Comparison of ENCODE assay signal across 7 cellular contexts in genomic region chr14:93219103-93219726, GRCh38. TPM values are rescaled to one million over a fixed set of nuclear protein-coding genes. Genes with fewer than 3 reads are reported as not detected.
A peak's percentile ranks its signal among the peaks of the same experiment; 100 is the strongest.
DNase-seq lines count a peak whose midpoint lies in the region; ATAC-seq and TF ChIP-seq lines count a peak whose summit lies in the region.

No MANE protein-coding gene starts in this region.

- no peaks in the 10 kb centered on the region for H3K9me3 ChIP-seq in neuronal stem cell (replicated peaks in 1 of 2; ENCODE audit: control insufficient read depth in 2 of 2, insufficient read depth in 1 of 2, low read depth in 1 of 2, low read length in 2 of 2)

- H2AFZ ChIP-seq in neuronal stem cell (ENCODE audit: low read length), result no peak overlapping the region

- H3K27me3 ChIP-seq in H7 (ENCODE audit: control insufficient read depth, insufficient read depth, low read length), result no peaks in the 10 kb centered on the region
- H3K27me3 ChIP-seq in neuronal stem cell (ENCODE audit: control insufficient read depth in 3 of 3, insufficient read depth in 3 of 3, low read depth in 1 of 3, low read length in 3 of 3), result no peaks in the 10 kb centered on the region

- no peak overlapping the region for H3K9ac ChIP-seq in neuronal stem cell (ENCODE audit: low read depth, low read length, poor library complexity)

- no peaks in the 10 kb centered on the region for H3K79me1 ChIP-seq in neuronal stem cell (ENCODE audit: low read depth, low read length)

- no peak overlapping the region for H3K4me2 ChIP-seq in neuronal stem cell (ENCODE audit: insufficient read depth, low read length, poor library complexity, severe bottlenecking)

- no peak overlapping the region for H3K23ac ChIP-seq in neuronal stem cell (ENCODE audit: low read depth, low read length, poor library complexity)

- no peak overlapping the region for H2BK15ac ChIP-seq in neuronal stem cell (ENCODE audit: low read length)

- DNase-seq in EL (peak; percentile 47), H7 (peak; percentile 64), NCI-H2081 treated with DMSO at 0.1 percent for 48 hours (lab: John Stamatoyannopoulos, UW) (peak; percentile 31), epithelial cell of proximal tubule (ENCODE audit: low read depth) (peak; percentile 22), neuronal stem cell (ENCODE audit: low spot score) (peak; percentile 5)

- no peak overlapping the region for H3K14ac ChIP-seq in neuronal stem cell (ENCODE audit: low read length)

- no peak overlapping the region for H2BK120ac ChIP-seq in neuronal stem cell (ENCODE audit: low read depth, low read length)

- ATAC-seq in GM19452 (IDR thresholded peaks at IDR 0.05; ENCODE audit: unreplicated experiment), result no peak

- H3K27ac ChIP-seq in VCaP (no peak overlapping the region), neuronal stem cell (replicated peaks; ENCODE audit: low read length) (no peak overlapping the region)

- no peak overlapping the region for H3K4ac ChIP-seq in neuronal stem cell (ENCODE audit: low read length)

- no peak overlapping the region for H4K91ac ChIP-seq in neuronal stem cell (ENCODE audit: low read depth, low read length, poor library complexity)

- peak; percentile 83 for TF ChIP-seq CTCF in VCaP (conservative IDR thresholded peaks at IDR 0.05)
- peak; percentile 85 for TF ChIP-seq CTCF in epithelial cell of proximal tubule (conservative IDR thresholded peaks at IDR 0.05; ENCODE audit: low read depth, low read length)

- WGBS in neuronal stem cell (ENCODE audit: extremely low coverage in 2 of 2, insufficient read length in 2 of 2, insufficient replicate concordance in 1 of 2), 2 donors, result no CpG with 5 or more reads among the region's 3 CpGs

- no peak overlapping the region for H2BK5ac ChIP-seq in neuronal stem cell (ENCODE audit: low read length)

- H3K36me3 ChIP-seq in H7 (replicated peaks; ENCODE audit: control insufficient read depth, insufficient read depth, low read length), result peaks cover 8% of the 10 kb centered on the region
- peaks cover 20 to 96% of the 10 kb centered on the region in 2 donors for H3K36me3 ChIP-seq in neuronal stem cell (replicated peaks in 1 of 2; ENCODE audit: control insufficient read depth in 2 of 2, insufficient read depth in 2 of 2, low read length in 2 of 2)

- H4K8ac ChIP-seq in neuronal stem cell (ENCODE audit: low read depth, low read length), result no peak overlapping the region

- H3K4me3 ChIP-seq in H7 (ENCODE audit: insufficient read depth, low read depth, low read length), result no peak overlapping the region
- H3K4me3 ChIP-seq in epithelial cell of proximal tubule (ENCODE audit: low read depth, low read length), result no peak overlapping the region
- no peak overlapping the region for H3K4me3 ChIP-seq in neuronal stem cell (ENCODE audit: low read length in 2 of 2)

- no peak overlapping the region for H2AK5ac ChIP-seq in neuronal stem cell (ENCODE audit: low read depth, low read length)

- H2BK12ac ChIP-seq in neuronal stem cell (ENCODE audit: low read length), result no peak overlapping the region

- H3K4me1 ChIP-seq in neuronal stem cell (ENCODE audit: control insufficient read depth in 2 of 2, insufficient read depth in 1 of 2, low read depth in 1 of 2, low read length in 2 of 2), result no peaks in the 10 kb centered on the region

- H3K18ac ChIP-seq in neuronal stem cell (ENCODE audit: low read length), result no peak overlapping the region

RNA-seq across cellular contexts. Expression of gene UBR7, which starts 12.2 kb away (rescaled TPM):
- total RNA-seq in H7 (2014; rRNA removed; shearing (Covaris generic)), result 42.2 and 45.7 TPM in 2 replicates
- total RNA-seq in epithelial cell of proximal tubule, result 24.8 and 45.7 TPM in 2 replicates
- polyA plus RNA-seq in neuronal stem cell (2013, experiment 1 of 2), result 22.6 TPM
- 22.2 TPM for polyA plus RNA-seq in neuronal stem cell (2013, experiment 2 of 2)

RNA-seq across cellular contexts. Expression of gene GON7, which starts 12.3 kb away (rescaled TPM):
- 5.0 and 8.7 TPM in 2 replicates for total RNA-seq in H7 (2014; rRNA removed; shearing (Covaris generic))
- total RNA-seq in epithelial cell of proximal tubule, result 16.7 and 17.4 TPM in 2 replicates
- 10.9 TPM for polyA plus RNA-seq in neuronal stem cell (2013, experiment 1 of 2)
- 10.5 TPM for polyA plus RNA-seq in neuronal stem cell (2013, experiment 2 of 2)

RNA-seq across cellular contexts. Expression of gene LYSET, which starts 34.1 kb away (rescaled TPM):
- total RNA-seq in H7 (2014; rRNA removed; shearing (Covaris generic)), result 13.9 and 15.1 TPM in 2 replicates
- 3.3 and 13.1 TPM in 2 replicates for total RNA-seq in epithelial cell of proximal tubule
- 34.4 TPM for polyA plus RNA-seq in neuronal stem cell (2013, experiment 1 of 2)
- polyA plus RNA-seq in neuronal stem cell (2013, experiment 2 of 2), result 34.8 TPM

RNA-seq across cellular contexts. Expression of gene MOAP1, which starts 34.5 kb away (rescaled TPM):
- 17.9 and 20.1 TPM in 2 replicates for total RNA-seq in H7 (2014; rRNA removed; shearing (Covaris generic))
- 13.7 and 19.7 TPM in 2 replicates for total RNA-seq in epithelial cell of proximal tubule
- 18.5 TPM for polyA plus RNA-seq in neuronal stem cell (2013, experiment 1 of 2)
- polyA plus RNA-seq in neuronal stem cell (2013, experiment 2 of 2), result 17.9 TPM

Comparison
In these comparisons a context has a peak if more than half of its experiments do, and no peak if none do; other contexts are left out.
1. DNase-seq: peak in every context shown above with its lines; median percentile 64 in H7; 47 in EL; 31 in NCI-H2081 treated with DMSO at 0.1 percent for 48 hours; 22 in epithelial cell of proximal tubule; 5 in neuronal stem cell.